ENCODE assay signal across 8 cellular contexts in the genomic region with DNA sequence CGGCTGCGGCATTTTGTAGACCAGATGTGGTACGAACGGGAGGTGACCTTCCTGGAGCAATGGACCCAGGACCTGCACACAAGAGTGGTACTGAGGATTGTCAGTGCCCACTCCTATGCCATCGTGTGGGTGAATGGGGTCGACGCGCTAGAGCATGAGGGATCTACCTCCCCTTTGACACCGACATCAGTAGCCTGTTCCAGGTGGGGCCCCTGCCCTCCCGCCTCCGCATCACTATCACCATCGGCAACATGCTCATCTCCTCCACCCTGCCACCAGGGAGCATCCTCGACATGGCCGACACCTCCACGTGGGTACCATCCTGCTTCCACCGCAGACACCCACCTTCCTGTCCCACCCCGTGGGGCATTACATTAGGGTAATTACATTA. TPM values are rescaled to one million over a fixed set of nuclear protein-coding genes. Genes with fewer than 3 reads are reported as not detected.
DNase-seq lines count a peak whose midpoint lies in the region; ATAC-seq, FAIRE-seq and TF ChIP-seq lines count a peak whose summit lies in the region.

No MANE protein-coding gene starts in this region.

- H4K20me1 ChIP-seq in IMR-90 (ENCODE audit: insufficient read depth, low read length) = no peaks in the 10 kb centered on the region
- no peaks in the 10 kb centered on the region for H4K20me1 ChIP-seq in keratinocyte (ENCODE audit: control insufficient read depth, extremely low read depth, insufficient read depth, low read length)

- no peak for TF ChIP-seq POLR2A in IMR-90 (IDR thresholded peaks at IDR 0.05; ENCODE audit: low read depth, low read length)

- no peak overlapping the region for H2BK5ac ChIP-seq in IMR-90 (ENCODE audit: low read depth, low read length, poor library complexity, severe bottlenecking)

- H2AK5ac ChIP-seq in IMR-90 (ENCODE audit: low read depth, low read length) = peak overlapping the region; percentile 26; the same call in 1 of the 2 replicates

- ATAC-seq in IMR-90 (ENCODE audit: low read depth) (no peak), GM21423 (IDR thresholded peaks at IDR 0.05; ENCODE audit: unreplicated experiment) (no peak), left lobe of liver (no peak)

- no peak overlapping the region for H2BK15ac ChIP-seq in IMR-90 (ENCODE audit: low read depth, low read length)

- H3K79me2 ChIP-seq in keratinocyte (ENCODE audit: control insufficient read depth, insufficient read depth, low read length) = no peaks in the 10 kb centered on the region

- peak overlapping the region; percentile 59 for H3K14ac ChIP-seq in IMR-90 (replicated peaks; ENCODE audit: low read depth, low read length)

- H3K9ac ChIP-seq in IMR-90 (ENCODE audit: low read depth, low read length) (peak overlapping the region; percentile 30; the same call in 1 of the 2 replicates), keratinocyte (ENCODE audit: control insufficient read depth, extremely low read depth, insufficient read depth, low read length) (peak overlapping the region; percentile 57)

- H3K9me1 ChIP-seq in IMR-90 (ENCODE audit: insufficient read depth, low read length) (peaks cover 5% of the 10 kb centered on the region), keratinocyte (ENCODE audit: control insufficient read depth, extremely low read depth, insufficient read depth, low read length) (no peaks in the 10 kb centered on the region)

- H3K27me3 ChIP-seq in IMR-90 (ENCODE audit: control insufficient read depth, insufficient read depth, low read length) = no peaks in the 10 kb centered on the region
- peaks cover 9% of the 10 kb centered on the region for H3K27me3 ChIP-seq in keratinocyte (ENCODE audit: control insufficient read depth, extremely low read depth, insufficient read depth, low read length)

- H2AFZ ChIP-seq in IMR-90 (replicated peaks; ENCODE audit: low read length, poor library complexity) (peak overlapping the region; percentile 91), keratinocyte (ENCODE audit: control insufficient read depth, low read length) (peak overlapping the region; percentile 89)

- no peaks in the 10 kb centered on the region for H3K79me1 ChIP-seq in IMR-90 (ENCODE audit: low read depth in 1 of 2, low read length in 2 of 2)

- intact Hi-C loops in IMR-90 (cut with micrococcal nuclease) = no loop called here

- BruUV-seq in IMR-90 (replicated peaks; lab: Mats Ljungman, UMichigan) = no TSS peak

- H3K4me1 ChIP-seq in IMR-90 (ENCODE audit: control insufficient read depth, insufficient read depth, low read length) (no peaks in the 10 kb centered on the region), keratinocyte (ENCODE audit: control insufficient read depth, extremely low read depth, insufficient read depth, low read length) (no peaks in the 10 kb centered on the region)

- H2BK20ac ChIP-seq in IMR-90 (ENCODE audit: low read depth, low read length) = no peak overlapping the region

- peak overlapping the region; percentile 87 for H3K23ac ChIP-seq in IMR-90 (ENCODE audit: low read depth, low read length)

- CTCF ChIA-PET in IMR-90 (lab: Yijun Ruan, JAX) = interaction anchor here (1.5 kb wide), 1 partner anchor 28 kb away, joined by 3 read pairs; no protein-coding TSS in a partner anchor

- H3K18ac ChIP-seq in IMR-90 (ENCODE audit: low read depth, low read length) = no peak overlapping the region

- H2AK9ac ChIP-seq in IMR-90 (replicated peaks; ENCODE audit: low read depth, low read length, poor library complexity) = peak overlapping the region; percentile 87

- H4K91ac ChIP-seq in IMR-90 (ENCODE audit: insufficient read depth, low read depth, low read length) = peak overlapping the region; percentile 23; the same call in 1 of the 2 replicates

- peak overlapping the region; percentile 60 for H3K4ac ChIP-seq in IMR-90 (ENCODE audit: low read depth, low read length)

- dilution Hi-C loops in IMR-90 (cut with HindIII; ENCODE audit: low sequenced_read_pairs, unreplicated experiment) = no loop called here
- dilution Hi-C loops in keratinocyte (cut with MboI; ENCODE audit: extremely low pct_ligation_motif_present, low sequenced_read_pairs) = no loop called here

- H4K5ac ChIP-seq in IMR-90 (ENCODE audit: low read depth, low read length) = peak overlapping the region; percentile 66

- peaks cover 4% of the 10 kb centered on the region for H3K36me3 ChIP-seq in IMR-90 (ENCODE audit: control insufficient read depth, insufficient read depth, low read length)
- H3K36me3 ChIP-seq in keratinocyte (ENCODE audit: control insufficient read depth in 2 of 2, extremely low read depth in 1 of 2, insufficient read depth in 2 of 2, low read length in 2 of 2) = no peaks in the 10 kb centered on the region

- DNase-seq in GM13976 (ENCODE audit: low spot score) = peak; percentile 27
- DNase-seq in IMR-90 = no peak
- DNase-seq in activated gamma-delta T cell treated with Interleukin-2 at 50 U/mL for 16 hours = peak; percentile 8
- DNase-seq in keratinocyte (ENCODE audit: low read depth, low spot score) = no peak
- peak; percentile 14 for DNase-seq in stimulated activated naive CD4-positive, alpha-beta T cell treated with Interleukin-2 at 50 U/mL for 16 hours (lab: John Stamatoyannopoulos, UW)
- no peak for DNase-seq in 8988T
- no peak for DNase-seq in left lobe of liver (ENCODE audit: low spot score)

- TF ChIP-seq RAD21 in IMR-90 (IDR thresholded peaks at IDR 0.05; ENCODE audit: low read length) = no peak

- H3K4me3 ChIP-seq in IMR-90 (ENCODE audit: insufficient read depth, low read depth, low read length) = peak overlapping the region; percentile 48
- peak overlapping the region; percentile 48 to 84 (median 55) for H3K4me3 ChIP-seq in keratinocyte (ENCODE audit: control insufficient read depth in 2 of 3, extremely low read depth in 1 of 3, insufficient read depth in 2 of 3, low read depth in 1 of 3, low read length in 3 of 3)

- H3K27ac ChIP-seq in IMR-90 (ENCODE audit: insufficient read depth, low read length) = no peak overlapping the region
- no peak overlapping the region for H3K27ac ChIP-seq in keratinocyte (ENCODE audit: control insufficient read depth, insufficient read depth, low read length)

- in situ Hi-C loops in GM13976 (cut with MboI; ENCODE audit: low sequenced_read_pairs, unreplicated experiment) = loop anchor here (25.0 kb wide), 1 partner anchor 353 kb away; the partner anchor contains the start of gene GYPE
- in situ Hi-C loops in IMR-90 (cut with MboI; ENCODE audit: low sequenced_read_pairs) = no loop called here

- no peak overlapping the region for H3K56ac ChIP-seq in IMR-90 (ENCODE audit: extremely low read depth, insufficient read depth, low read length)

- no peak for FAIRE-seq in keratinocyte (lab: Jason Lieb, UNC)

- H3K4me2 ChIP-seq in IMR-90 (ENCODE audit: low read depth, low read length) (peak overlapping the region; percentile 77), keratinocyte (ENCODE audit: control insufficient read depth, extremely low read depth, insufficient read depth, low read depth, low read length) (peak overlapping the region; percentile 94)

- POLR2A ChIA-PET in IMR-90 (lab: Charles Lee; ENCODE audit: unreplicated experiment) = no interaction called here

- peak overlapping the region; percentile 48; the same call in 1 of the 2 replicates for H2BK120ac ChIP-seq in IMR-90 (ENCODE audit: low read depth, low read length)

- peak overlapping the region; percentile 59 to 86 for H4K8ac ChIP-seq in IMR-90 (ENCODE audit: low read depth in 2 of 2, low read length in 2 of 2)

- no peaks in the 10 kb centered on the region for H3K9me3 ChIP-seq in IMR-90 (ENCODE audit: control insufficient read depth, insufficient read depth, low read length)
- no peaks in the 10 kb centered on the region for H3K9me3 ChIP-seq in keratinocyte (ENCODE audit: control insufficient read depth, low read depth, low read length)

- TF ChIP-seq CTCF in GM13976 (IDR thresholded peaks at IDR 0.05; ENCODE audit: borderline replicate concordance, control extremely low read depth, extremely low read depth, insufficient read depth, missing control alignments) = no peak
- no peak for TF ChIP-seq CTCF in IMR-90 (conservative IDR thresholded peaks at IDR 0.05; ENCODE audit: low read depth, low read length)
- no peak for TF ChIP-seq CTCF in keratinocyte (optimal IDR thresholded peaks at IDR 0.05 in 1 of 3, IDR thresholded peaks at IDR 0.05 in 1 of 3, conservative IDR thresholded peaks at IDR 0.05 in 1 of 3; ENCODE audit: extremely low read depth in 1 of 3, insufficient read depth in 2 of 3, low read length in 3 of 3)

- 49% methylated on average over 7 of the region's 17 CpGs; no CpG with 5 or more reads in 1 of the 2 experiments for WGBS in IMR-90 (ENCODE audit: extremely low coverage in 2 of 2, insufficient read length in 1 of 2), 2 experiments

TF ChIP-seq in IMR-90, 13 proteins besides CTCF, POLR2A, EP300 and RAD21:
- TF ChIP-seq RCOR1 (IDR thresholded peaks at IDR 0.05; ENCODE audit: insufficient replicate concordance, low read length) (no peak), FOS (IDR thresholded peaks at IDR 0.05; ENCODE audit: low read depth, low read length) (no peak), NFE2L2 (IDR thresholded peaks at IDR 0.05; ENCODE audit: low read depth, low read length) (no peak), BHLHE40 (IDR thresholded peaks at IDR 0.05; ENCODE audit: low read depth, low read length) (no peak), CEBPB (IDR thresholded peaks at IDR 0.05; ENCODE audit: low read depth, low read length) (no peak), CHD1 (IDR thresholded peaks at IDR 0.05; ENCODE audit: low read depth, low read length) (no peak)

RNA-seq across cellular contexts. Expression of gene SMARCA5, which starts 46.2 kb away (rescaled TPM):
- total RNA-seq in IMR-90 (2012; rRNA removed) = 14.7 and 28.6 TPM in 2 replicates
- 8.6 and 11.5 TPM in 2 replicates for polyA plus RNA-seq in IMR-90 (2012; rRNA removed)
- polyA plus RNA-seq in IMR-90 (2012; cell fraction: cytosol; rRNA removed) = 2.9 and 3.6 TPM in 2 replicates
- polyA plus RNA-seq in IMR-90 (2012; cell fraction: nucleus; rRNA removed; ENCODE audit: low replicate concordance) = 4.7 and 9.8 TPM in 2 replicates
- polyA plus RNA-seq in keratinocyte = 12.6 to 24.7 TPM (median 15.2 TPM) in 3 replicates
- polyA plus RNA-seq in keratinocyte (2011; ENCODE audit: low read depth) = 154 TPM
- polyA plus RNA-seq in keratinocyte (2011; cell fraction: cytosol; rRNA removed) = 12.1 and 19.2 TPM in 2 replicates
- 13.8 and 20.2 TPM in 2 replicates for polyA plus RNA-seq in keratinocyte (2011; cell fraction: nucleus; rRNA removed)
- 28.6 and 29.9 TPM in 2 replicates for polyA plus RNA-seq in keratinocyte (2012; ENCODE audit: low replicate concordance)
- 8.1 to 30.0 TPM (median 12.8 TPM) in 3 replicates for polyA minus RNA-seq in keratinocyte
- polyA minus RNA-seq in keratinocyte (2011; cell fraction: cytosol; rRNA and poly(A)+ RNA removed) = 21.5 TPM
- polyA minus RNA-seq in keratinocyte (2011; cell fraction: nucleus; rRNA and poly(A)+ RNA removed) = 13.0 and 29.6 TPM in 2 replicates
- total RNA-seq in left lobe of liver = 8.8 TPM

Comparison
In these comparisons a context has a peak if more than half of its experiments do, and no peak if none do; other contexts are left out.
1. DNase-seq: peak in GM13976 (single experiment), activated gamma-delta T cell treated with Interleukin-2 at 50 U/mL for 16 hours (single experiment) and stimulated activated naive CD4-positive, alpha-beta T cell treated with Interleukin-2 at 50 U/mL for 16 hours (single experiment); none in IMR-90 (single experiment), keratinocyte (single experiment), 8988T (single experiment) and left lobe of liver (single experiment).